Comparison of ENCODE assay signal across 8 cellular contexts in the genomic region with DNA sequence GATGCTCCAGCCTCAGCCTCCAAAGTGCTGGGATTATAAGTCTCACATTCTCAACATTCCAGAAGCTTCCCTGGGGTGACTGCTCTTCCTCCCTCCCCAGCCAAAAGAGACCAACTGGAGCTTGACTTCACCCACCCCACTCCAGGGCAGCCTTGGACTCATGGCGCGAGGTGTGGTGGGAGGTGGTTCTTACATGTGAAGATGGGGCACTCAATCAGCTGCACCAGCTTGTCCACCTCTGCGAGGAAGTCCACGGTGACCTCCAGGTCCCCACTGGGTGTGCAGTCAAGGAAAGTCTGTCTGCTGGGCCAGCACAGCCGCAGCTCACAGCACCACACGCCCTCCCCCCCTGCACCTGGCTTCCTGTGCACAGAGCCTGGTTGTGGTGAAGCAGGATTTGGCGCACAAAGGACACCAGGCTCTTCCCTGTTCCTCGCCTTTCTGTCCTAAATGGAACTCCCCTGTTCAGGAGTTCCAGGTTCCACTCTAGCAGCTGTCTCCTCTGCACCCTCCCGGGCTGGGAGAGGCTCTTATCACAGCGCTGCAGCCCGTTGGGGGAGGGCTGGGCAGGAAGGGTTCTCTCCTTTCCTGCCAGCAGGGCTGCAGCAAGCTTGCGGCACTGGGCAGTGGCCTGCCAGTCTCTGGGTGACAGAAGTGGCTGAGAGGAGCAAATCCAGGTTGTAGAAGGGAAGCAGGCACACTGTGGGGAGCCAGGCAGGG. TPM values are rescaled to one million over a fixed set of nuclear protein-coding genes. Genes with fewer than 3 reads are reported as not detected.
A peak's percentile ranks its signal among the peaks of the same experiment; 100 is the strongest.
DNase-seq lines count a peak whose midpoint lies in the region; ATAC-seq, FAIRE-seq and TF ChIP-seq lines count a peak whose summit lies in the region.

No MANE protein-coding gene starts in this region.

- H3K4me2 ChIP-seq in osteoblast (ENCODE audit: insufficient read depth, low read length) = no peak overlapping the region

- WGBS in stomach, 5 donors = 25 to 40% (median 36%) methylated on average over 6 to 12 of the region's 12 CpGs

- H3K4me1 ChIP-seq in stomach = peaks cover 62 to 93% (median 79%) of the 10 kb centered on the region in 4 donors
- H3K4me1 ChIP-seq in osteoblast (ENCODE audit: insufficient read depth, low read length) = peaks cover 44% of the 10 kb centered on the region

- no peak for ATAC-seq in GM18520 (IDR thresholded peaks at IDR 0.05; ENCODE audit: unreplicated experiment)

- TF ChIP-seq EP300 in stomach (IDR thresholded peaks at IDR 0.05) = no peak

- no peaks in the 10 kb centered on the region for H3K9me3 ChIP-seq in stomach
- no peaks in the 10 kb centered on the region for H3K9me3 ChIP-seq in osteoblast (ENCODE audit: low read depth, low read length)

- H3K27me3 ChIP-seq in stomach (no peaks in the 10 kb centered on the region), osteoblast (ENCODE audit: insufficient read depth, low read length) (no peaks in the 10 kb centered on the region)

- H3K36me3 ChIP-seq in stomach (peaks cover 0 to 26% (median 15%) of the 10 kb centered on the region in 4 donors), osteoblast (ENCODE audit: insufficient read depth, low read length) (peaks cover 4% of the 10 kb centered on the region)

- no peaks in the 10 kb centered on the region for H3K79me2 ChIP-seq in osteoblast (ENCODE audit: insufficient read depth, low read length)

- H4K20me1 ChIP-seq in osteoblast (ENCODE audit: insufficient read depth, low read length) = no peaks in the 10 kb centered on the region

- H3K27ac ChIP-seq in stomach = peak overlapping the region; percentile 9 to 95 (median 83)
- H3K27ac ChIP-seq in osteoblast (ENCODE audit: low read depth, low read length) = no peak overlapping the region

- TF ChIP-seq CTCF in stomach (IDR thresholded peaks at IDR 0.05) (peak in 1 of 7 experiments; percentile 25), osteoblast (IDR thresholded peaks at IDR 0.05; ENCODE audit: extremely low read depth, low read depth, low read length) (no peak)

- intact Hi-C loops in cardiac septum (cut with DNase I) = no loop called here
- intact Hi-C loops in stomach (cut with DNase I; ENCODE audit: low total_unique reads) = no loop called here

- TF ChIP-seq POLR2A in stomach (IDR thresholded peaks at IDR 0.05) = no peak

- H2AFZ ChIP-seq in osteoblast (ENCODE audit: low read length) = no peak overlapping the region

- FAIRE-seq in GM19239 (lab: Jason Lieb, UNC) = no peak

- DNase-seq in NCI-H2081 (lab: John Stamatoyannopoulos, UW) (peak; percentile 13 to 51), NCI-H2081 treated with DMSO at 0.1 percent for 48 hours (lab: John Stamatoyannopoulos, UW) (no peak), SHP77 (lab: John Stamatoyannopoulos, UW) (peak; percentile 97 to 99), cardiac septum (ENCODE audit: low spot score) (peak; percentile 86), stomach (peak; percentile 73), GM19239 (ENCODE audit: insufficient read length, low spot score) (no peak), osteoblast (ENCODE audit: insufficient read length, low spot score, missing footprints) (no peak)

- H3K4me3 ChIP-seq in stomach = no peak overlapping the region
- H3K4me3 ChIP-seq in osteoblast (ENCODE audit: insufficient read depth, low read length) = no peak overlapping the region

RNA-seq across cellular contexts. Expression of gene MTSS2, which starts 9.7 kb away (rescaled TPM):
- total RNA-seq in cardiac septum (63.4 TPM), stomach (10 to 100 TPM in 4 of 5 donors, 1 to 10 TPM in 1; 5.8 to 50.7 (median 17.4) TPM), osteoblast (54.2 and 56.5 TPM in 2 replicates)
- 10 to 100 TPM; 19.7 to 42.2 (median 33.0) TPM for polyA plus RNA-seq in stomach

RNA-seq across cellular contexts. Expression of gene IL34, which starts 49.2 kb away (rescaled TPM):
- total RNA-seq in cardiac septum (1.2 TPM), stomach (1 to 10 TPM in 1 of 5 donors, under 1 TPM in 2, not detected in 2; 0.45 to 2.0 (median 0.87) TPM), osteoblast (5.6 and 9.4 TPM in 2 replicates)
- polyA plus RNA-seq in stomach = 1 to 10 TPM; 1.5 to 5.9 (median 2.1) TPM

Comparison
In these comparisons a context has a peak if more than half of its experiments do, and no peak if none do; other contexts are left out.
1. DNase-seq: peak in NCI-H2081 (2 of 2), SHP77 (2 of 2), cardiac septum (single experiment) and stomach (single experiment); none in NCI-H2081 treated with DMSO at 0.1 percent for 48 hours (single experiment), GM19239 (single experiment) and osteoblast (single experiment).